22 cellular contexts compared by ENCODE assay signal in genomic region chr10:112938808-112939482, GRCh38. TPM values are rescaled to one million over a fixed set of nuclear protein-coding genes. Genes with fewer than 3 reads are reported as not detected.
DNase-seq lines count a peak whose midpoint lies in the region; ATAC-seq, FAIRE-seq and TF ChIP-seq lines count a peak whose summit lies in the region.
"Had no signal": no experiment of that assay in that cellular context is flagged by ENCODE, and none has a peak within 500 bp of the region (broad histone marks: within the 10 kb centered on the region; RNA-seq: fewer than 3 reads in every experiment).

No MANE protein-coding gene starts in this region.

- H2BK15ac ChIP-seq in IMR-90 (ENCODE audit: low read depth, low read length), result no peak overlapping the region

- H3K9ac ChIP-seq in IMR-90 (ENCODE audit: low read depth, low read length), result no peak overlapping the region

- H3K14ac ChIP-seq in IMR-90 (replicated peaks; ENCODE audit: low read depth, low read length), result no peak overlapping the region

- no peaks in the 10 kb centered on the region for H3K36me3 ChIP-seq in IMR-90 (ENCODE audit: control insufficient read depth, insufficient read depth, low read length)
- no peaks in the 10 kb centered on the region for H3K36me3 ChIP-seq in small intestine (ENCODE audit: control insufficient read depth in 2 of 2, insufficient read depth in 2 of 2, low read length in 2 of 2)
- H3K36me3 ChIP-seq: SJSA1 had no signal

- no peak for TF ChIP-seq RAD21 in IMR-90 (IDR thresholded peaks at IDR 0.05; ENCODE audit: low read length)

- no peak overlapping the region for H3K23ac ChIP-seq in IMR-90 (ENCODE audit: low read depth, low read length)

- H3K4me1 ChIP-seq in IMR-90 (ENCODE audit: control insufficient read depth, insufficient read depth, low read length), result no peaks in the 10 kb centered on the region
- peaks cover 0 to 5% of the 10 kb centered on the region in 2 donors for H3K4me1 ChIP-seq in small intestine (ENCODE audit: control insufficient read depth in 2 of 2, insufficient read depth in 1 of 2, low read depth in 1 of 2, low read length in 1 of 2)
- H3K4me1 ChIP-seq: SJSA1 had no signal

- TF ChIP-seq CTCF in IMR-90 (conservative IDR thresholded peaks at IDR 0.05; ENCODE audit: low read depth, low read length), result no peak

- H3K4me2 ChIP-seq in IMR-90 (ENCODE audit: low read depth, low read length), result no peak overlapping the region

- H3K9me3 Mint-ChIP-seq in activated CD8-positive, alpha-beta T cell treated with anti-CD3 and anti-CD28 coated beads, Interleukin-2, amount 10 ng/mL, durations not matched to agents 7 days and 5 days (ENCODE audit: insufficient read depth), result no peaks in the 10 kb centered on the region
- H3K9me3 Mint-ChIP-seq: CD14-positive monocyte had no signal

- dilution Hi-C loops in IMR-90 (cut with HindIII; ENCODE audit: low sequenced_read_pairs, unreplicated experiment), result no loop called here

- no peak for TF ChIP-seq POLR2A in IMR-90 (IDR thresholded peaks at IDR 0.05; ENCODE audit: low read depth, low read length)

- H3K9me1 ChIP-seq in IMR-90 (ENCODE audit: insufficient read depth, low read length), result no peaks in the 10 kb centered on the region

- BruUV-seq in IMR-90 (replicated peaks; lab: Mats Ljungman, UMichigan), result no TSS peak

- intact Hi-C loops in IMR-90 (cut with micrococcal nuclease) (no loop called here), left colon (cut with DNase I, micrococcal nuclease) (no loop called here)

- H3K27me3 Mint-ChIP-seq in activated CD8-positive, alpha-beta T cell treated with anti-CD3 and anti-CD28 coated beads, Interleukin-2, amount 10 ng/mL, durations not matched to agents 7 days and 5 days (ENCODE audit: low read depth), result peaks cover 6% of the 10 kb centered on the region

- in situ Hi-C loops in IMR-90 (cut with MboI; ENCODE audit: low sequenced_read_pairs), result no loop called here

- no peak overlapping the region for H4K91ac ChIP-seq in IMR-90 (ENCODE audit: insufficient read depth, low read depth, low read length)

- whole genome bisulfite sequencing in IMR-90 (ENCODE audit: extremely low coverage in 2 of 2, insufficient read length in 1 of 2), 2 experiments, result no CpG with 5 or more reads among the region's 6 CpGs
- WGBS in small intestine, 3 donors, result 30 to 68% (median 43%) methylated on average over 6 of the region's 6 CpGs

- H3K27ac Mint-ChIP-seq in activated CD8-positive, alpha-beta T cell treated with anti-CD3 and anti-CD28 coated beads, Interleukin-2, amount 10 ng/mL, durations not matched to agents 7 days and 5 days, result no peak overlapping the region
- H3K27ac Mint-ChIP-seq: B cell, CD14-positive monocyte had no signal

- DNase-seq in IMR-90 (no peak), amniotic epithelial cell (ENCODE audit: low read depth) (peak; percentile 79), left colon (no peak), small intestine (peak; percentile 82)
- no peak for DNase-seq in activated CD8-positive, alpha-beta T cell treated with anti-CD3 and anti-CD28 coated beads, Interleukin-2, amount 10 ng/mL, durations not matched to agents 7 days and 5 days
- DNase-seq in stimulated activated naive CD8-positive, alpha-beta T cell treated with anti-CD3 and anti-CD28 coated beads, Interleukin-15, Interleukin-2, amounts not matched to agents 100 U/mL and 50 U/mL, for 24 hours, result no peak
- DNase-seq: GDM1, KBM-7, NCI-H1092, NCI-H1436, NCI-H2029, NCI-H2227 treated with DMSO at 0.1 percent for 48 hours, NCI-H510A, NCI-H774 had no signal

- H3K27ac ChIP-seq in IMR-90 (ENCODE audit: insufficient read depth, low read length) (no peak overlapping the region), small intestine (ENCODE audit: low read depth in 1 of 2, low read length in 1 of 2) (peak overlapping the region in 1 of 2 donors; percentile 30)
- H3K27ac ChIP-seq: SJSA1 had no signal

- H2AK9ac ChIP-seq in IMR-90 (replicated peaks; ENCODE audit: low read depth, low read length, poor library complexity), result peak overlapping the region; percentile 55

- no peak for FAIRE-seq in small intestine (lab: Jason Lieb, UNC)
- FAIRE-seq: A204.1, GM18507, GM19239, RCC 7860 had no signal

- H4K8ac ChIP-seq in IMR-90 (ENCODE audit: low read depth in 2 of 2, low read length in 2 of 2), result no peak overlapping the region

- no peak overlapping the region for H2AK5ac ChIP-seq in IMR-90 (ENCODE audit: low read depth, low read length)

- no peak overlapping the region for H3K18ac ChIP-seq in IMR-90 (ENCODE audit: low read depth, low read length)

- H3K27me3 ChIP-seq in IMR-90 (ENCODE audit: control insufficient read depth, insufficient read depth, low read length) (no peaks in the 10 kb centered on the region; the same call in 1 of the 2 replicates), small intestine (ENCODE audit: control insufficient read depth in 2 of 2, insufficient read depth in 2 of 2, low read length in 2 of 2) (no peaks in the 10 kb centered on the region)
- H3K27me3 ChIP-seq: SJSA1 had no signal

- H2AFZ ChIP-seq in IMR-90 (replicated peaks; ENCODE audit: low read length, poor library complexity), result no peak overlapping the region

- H4K5ac ChIP-seq in IMR-90 (ENCODE audit: low read depth, low read length), result no peak overlapping the region

- POLR2A ChIA-PET in IMR-90 (lab: Charles Lee; ENCODE audit: unreplicated experiment), result no interaction called here
- POLR2A ChIA-PET in activated CD8-positive, alpha-beta T cell treated with anti-CD3 and anti-CD28 coated beads, Interleukin-2, amount 10 ng/mL, durations not matched to agents 7 days and 5 days (lab: Charles Lee), result interaction anchor here (0.7 kb wide), 1 partner anchor 454 kb away, joined by 3 read pairs; no protein-coding TSS in a partner anchor

- H3K4me1 Mint-ChIP-seq in activated CD8-positive, alpha-beta T cell treated with anti-CD3 and anti-CD28 coated beads, Interleukin-2, amount 10 ng/mL, durations not matched to agents 7 days and 5 days (ENCODE audit: low read depth), result no peaks in the 10 kb centered on the region
- H3K4me1 Mint-ChIP-seq: B cell had no signal

- H3K36me3 Mint-ChIP-seq in activated CD8-positive, alpha-beta T cell treated with anti-CD3 and anti-CD28 coated beads, Interleukin-2, amount 10 ng/mL, durations not matched to agents 7 days and 5 days (ENCODE audit: low read depth), result no peaks in the 10 kb centered on the region
- H3K36me3 Mint-ChIP-seq: CD14-positive monocyte had no signal

- no peaks in the 10 kb centered on the region for H3K9me3 ChIP-seq in IMR-90 (ENCODE audit: control insufficient read depth, insufficient read depth, low read length)
- no peaks in the 10 kb centered on the region for H3K9me3 ChIP-seq in small intestine (ENCODE audit: control insufficient read depth, low read depth)
- H3K9me3 ChIP-seq: SJSA1 had no signal

- H2BK20ac ChIP-seq in IMR-90 (ENCODE audit: low read depth, low read length), result no peak overlapping the region

- no peak overlapping the region for H2BK120ac ChIP-seq in IMR-90 (ENCODE audit: low read depth, low read length)

- no peaks in the 10 kb centered on the region for H3K79me1 ChIP-seq in IMR-90 (ENCODE audit: low read depth in 1 of 2, low read length in 2 of 2)

- no peak overlapping the region for H3K4me3 ChIP-seq in IMR-90 (ENCODE audit: insufficient read depth, low read depth, low read length)
- H3K4me3 ChIP-seq in small intestine (ENCODE audit: low read depth in 1 of 2, low read length in 2 of 2), result no peak overlapping the region
- H3K4me3 ChIP-seq: SJSA1 had no signal

- H3K4me3 Mint-ChIP-seq in activated CD8-positive, alpha-beta T cell treated with anti-CD3 and anti-CD28 coated beads, Interleukin-2, amount 10 ng/mL, durations not matched to agents 7 days and 5 days, result no peak overlapping the region
- H3K4me3 Mint-ChIP-seq: B cell, CD14-positive monocyte had no signal

- H3K56ac ChIP-seq in IMR-90 (ENCODE audit: extremely low read depth, insufficient read depth, low read length), result no peak overlapping the region

- H2BK5ac ChIP-seq in IMR-90 (ENCODE audit: low read depth, low read length, poor library complexity, severe bottlenecking), result no peak overlapping the region

- no peak overlapping the region for H3K4ac ChIP-seq in IMR-90 (ENCODE audit: low read depth, low read length)

- CTCF ChIA-PET in IMR-90 (lab: Yijun Ruan, JAX), result no interaction called here
- CTCF ChIA-PET in activated CD8-positive, alpha-beta T cell treated with anti-CD3 and anti-CD28 coated beads, Interleukin-2, amount 10 ng/mL, durations not matched to agents 7 days and 5 days (lab: Charles Lee), result no interaction called here

- no peaks in the 10 kb centered on the region for H4K20me1 ChIP-seq in IMR-90 (ENCODE audit: insufficient read depth, low read length)

- no peak for ATAC-seq in IMR-90 (ENCODE audit: low read depth)
- ATAC-seq in left colon, result peak; percentile 59
- no peak for ATAC-seq in HG03280 (IDR thresholded peaks at IDR 0.05; ENCODE audit: unreplicated experiment)
- ATAC-seq in activated CD8-positive, alpha-beta T cell treated with anti-CD3 and anti-CD28 coated beads, Interleukin-2, amount 10 ng/mL, durations not matched to agents 7 days and 5 days, result no peak
- no peak for ATAC-seq in stimulated activated naive CD8-positive, alpha-beta T cell treated with anti-CD3 and anti-CD28 coated beads, Interleukin-15, Interleukin-2, amounts not matched to agents 100 U/mL and 50 U/mL, for 24 hours

TF ChIP-seq in IMR-90, 13 proteins besides CTCF, POLR2A, EP300 and RAD21 (continues in another document):
- TF ChIP-seq FOS (IDR thresholded peaks at IDR 0.05; ENCODE audit: low read depth, low read length), result no peak
- TF ChIP-seq ELK1 (IDR thresholded peaks at IDR 0.05; ENCODE audit: borderline replicate concordance, low read depth, low read length), result no peak
- no peak for TF ChIP-seq SMC3 (IDR thresholded peaks at IDR 0.05; ENCODE audit: low read depth, low read length)
- TF ChIP-seq RCOR1 (IDR thresholded peaks at IDR 0.05; ENCODE audit: insufficient replicate concordance, low read length), result no peak
- no peak for TF ChIP-seq BHLHE40 (IDR thresholded peaks at IDR 0.05; ENCODE audit: low read depth, low read length)
- no peak for TF ChIP-seq MXI1 (IDR thresholded peaks at IDR 0.05; ENCODE audit: borderline replicate concordance, low read depth, low read length)

RNA-seq across cellular contexts. Expression of gene TCF7L2, which starts 11.1 kb away (rescaled TPM):
- total RNA-seq in IMR-90 (2012; rRNA removed) (1.3 and 1.7 TPM in 2 replicates), left colon (100 to 1,000 TPM; 114 to 118 TPM)
- polyA plus RNA-seq in IMR-90 (2012; rRNA removed) (12.2 and 16.6 TPM in 2 replicates), small intestine (10 to 100 TPM; 13.2 to 21.5 (median 16.2) TPM)
- 9.2 and 13.9 TPM in 2 replicates for polyA plus RNA-seq in IMR-90 (2012; cell fraction: cytosol; rRNA removed)
- polyA plus RNA-seq in IMR-90 (2012; cell fraction: nucleus; rRNA removed; ENCODE audit: low replicate concordance), result 39.1 and 40.0 TPM in 2 replicates
- total RNA-seq in activated CD8-positive, alpha-beta T cell treated with anti-CD3 and anti-CD28 coated beads, Interleukin-2, amount 10 ng/mL, durations not matched to agents 7 days and 5 days, result under 1 TPM; 0.26 to 0.42 TPM

Comparison
In these comparisons a context has a peak if more than half of its experiments do, and no peak if none do; other contexts are left out.
1. DNase-seq: peak in amniotic epithelial cell (single experiment) and small intestine (single experiment); none in IMR-90 (single experiment), left colon (0 of 2), activated CD8-positive, alpha-beta T cell treated with anti-CD3 and anti-CD28 coated beads, Interleukin-2, amount 10 ng/mL, durations not matched to agents 7 days and 5 days (single experiment) and stimulated activated naive CD8-positive, alpha-beta T cell treated with anti-CD3 and anti-CD28 coated beads, Interleukin-15, Interleukin-2, amounts not matched to agents 100 U/mL and 50 U/mL, for 24 hours (single experiment).
2. RNA of gene TCF7L2, which starts 11.1 kb away (total RNA-seq): 114 to 118 TPM in left colon; 1.3 to 1.7 TPM in IMR-90 and 0.26 to 0.42 TPM in activated CD8-positive, alpha-beta T cell treated with anti-CD3 and anti-CD28 coated beads, Interleukin-2, amount 10 ng/mL, durations not matched to agents 7 days and 5 days; every median in the first group is over 10 times any median in the second.